ENCODE assay signal across 9 cellular contexts in genomic region chr12:6074979-6075585, GRCh38. TPM values are rescaled to one million over a fixed set of nuclear protein-coding genes. Genes with fewer than 3 reads are reported as not detected.
DNase-seq lines count a peak whose midpoint lies in the region; ATAC-seq, FAIRE-seq and TF ChIP-seq lines count a peak whose summit lies in the region.
"Had no signal": no experiment of that assay in that cellular context is flagged by ENCODE, and none has a peak within 500 bp of the region (broad histone marks: within the 10 kb centered on the region; RNA-seq: fewer than 3 reads in every experiment).

No MANE protein-coding gene starts in this region.

- H3K27me3 ChIP-seq in skeletal muscle tissue (ENCODE audit: control insufficient read depth in 3 of 3, insufficient read depth in 3 of 3, low read length in 3 of 3) = peaks cover 6 to 22% (median 7%) of the 10 kb centered on the region in 3 donors

- H3K4me1 ChIP-seq in skeletal muscle tissue (ENCODE audit: control insufficient read depth in 3 of 3, insufficient read depth in 3 of 3, low read length in 3 of 3) = peaks cover 12 to 39% (median 22%) of the 10 kb centered on the region in 3 donors

- no peak overlapping the region for H3K9ac ChIP-seq in skeletal muscle tissue (ENCODE audit: low read depth in 1 of 3, low read length in 3 of 3)

- ATAC-seq in Right ventricle myocardium superior (ENCODE audit: poor library complexity) (peak; percentile 57), GM21515 (IDR thresholded peaks at IDR 0.05; ENCODE audit: unreplicated experiment) (no peak)

- peak overlapping the region; percentile 9 to 35 (median 10) for H3K4me3 ChIP-seq in skeletal muscle tissue (ENCODE audit: low read length in 3 of 3)
- H3K4me3 ChIP-seq: SK-N-MC had no signal

- H3K36me3 ChIP-seq in skeletal muscle tissue (ENCODE audit: control insufficient read depth in 3 of 3, insufficient read depth in 3 of 3, low read length in 3 of 3) = no peaks in the 10 kb centered on the region

- DNase-seq in GM12891 (ENCODE audit: insufficient read length, low spot score) (peak; percentile 35), Right ventricle myocardium superior (no peak), NCI-H2196 treated with DMSO at 0.1 percent for 48 hours (lab: John Stamatoyannopoulos, UW; ENCODE audit: unreplicated experiment) (no peak), NCI-H2029 treated with DMSO at 0.1 percent for 48 hours (lab: John Stamatoyannopoulos, UW) (no peak)
- DNase-seq in activated CD4-positive, CD25-positive, alpha-beta regulatory T cell treated with anti-CD3 and anti-CD28 coated beads, Interleukin-2, amount 50 U/mL, for 72 hours = peak; percentile 50
- DNase-seq in central memory CD4-positive, alpha-beta T cell = no peak

- intact Hi-C loops in Right ventricle myocardium superior (cut with DNase I) = no loop called here

- TF ChIP-seq POLR2A in GM12891 (IDR thresholded peaks at IDR 0.05; ENCODE audit: low read depth, low read length) = no peak

- peak; percentile 81 for FAIRE-seq in GM12891 (lab: Jason Lieb, UNC)

- no peaks in the 10 kb centered on the region for H3K9me3 ChIP-seq in skeletal muscle tissue (ENCODE audit: control insufficient read depth in 3 of 3, low read length in 3 of 3)

- no peak overlapping the region for H3K27ac ChIP-seq in skeletal muscle tissue (ENCODE audit: low read depth, low read length)
- H3K27ac ChIP-seq: SK-N-MC had no signal

TF ChIP-seq in GM12891, 5 proteins besides CTCF, POLR2A, EP300 and RAD21:
- no peak for TF ChIP-seq PAX5 (IDR thresholded peaks at IDR 0.05; ENCODE audit: insufficient read depth, low read length, severe bottlenecking)
- TF ChIP-seq POLR2AphosphoS5 (IDR thresholded peaks at IDR 0.05; ENCODE audit: low read depth, low read length) = no peak
- TF ChIP-seq POU2F2 (IDR thresholded peaks at IDR 0.05; ENCODE audit: low read depth, low read length) = no peak
- TF ChIP-seq TAF1 (IDR thresholded peaks at IDR 0.05; ENCODE audit: low read depth, low read length) = no peak
- TF ChIP-seq SPI1 (IDR thresholded peaks at IDR 0.05; ENCODE audit: low read depth, low read length) = no peak

RNA-seq across cellular contexts. Expression of gene VWF, which starts 49.4 kb away (rescaled TPM):
- polyA plus RNA-seq in GM12891 (2012; ENCODE audit: low read depth, missing spikeins) = not detected
- 238 TPM for total RNA-seq in Right ventricle myocardium superior
- 58.5 TPM for total RNA-seq in skeletal muscle tissue

Comparison
In these comparisons a context has a peak if more than half of its experiments do, and no peak if none do; other contexts are left out.
1. DNase-seq: peak in GM12891 (single experiment) and activated CD4-positive, CD25-positive, alpha-beta regulatory T cell treated with anti-CD3 and anti-CD28 coated beads, Interleukin-2, amount 50 U/mL, for 72 hours (single experiment); none in Right ventricle myocardium superior (single experiment), NCI-H2196 treated with DMSO at 0.1 percent for 48 hours (single experiment), central memory CD4-positive, alpha-beta T cell (single experiment) and NCI-H2029 treated with DMSO at 0.1 percent for 48 hours (single experiment).